ENCODE assay signal across 21 cellular contexts in the genomic region with DNA sequence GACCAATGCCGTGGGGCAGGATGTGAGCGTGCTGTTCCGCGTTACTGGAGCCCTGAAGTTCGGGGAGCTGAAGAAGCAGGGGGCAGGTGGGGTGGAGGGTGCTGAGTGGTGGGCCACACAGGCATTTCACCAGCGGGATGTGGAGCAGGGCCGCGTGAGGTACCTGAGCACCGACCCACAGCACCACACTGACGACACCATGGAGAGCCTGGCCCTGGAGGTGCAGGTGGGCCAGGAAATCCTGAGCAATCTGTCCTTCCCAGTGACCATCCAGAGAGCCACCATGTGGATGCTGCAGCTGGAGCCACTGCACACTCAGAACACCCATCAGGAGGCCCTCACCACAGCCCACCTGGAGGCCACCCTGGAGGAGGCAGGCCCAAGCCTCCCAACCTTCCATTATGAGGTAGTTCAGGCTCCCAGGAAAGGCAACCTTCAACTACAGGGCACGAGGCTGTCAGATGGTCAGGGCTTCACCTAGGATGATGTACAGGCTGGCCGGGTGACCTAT.
"Had no signal": no experiment of that assay in that cellular context is flagged by ENCODE, and none has a peak within 500 bp of the region (broad histone marks: within the 10 kb centered on the region; RNA-seq: fewer than 3 reads in every experiment).

No MANE protein-coding gene starts in this region.

- H3K9me3 Mint-ChIP-seq: activated naive CD4-positive, alpha-beta T cell treated with anti-CD3 and anti-CD28 coated beads, Interleukin-2, amount 50 U/mL, for 24 hours; T-helper 1 cell treated with Interleukin-12 subunit alpha and Interleukin-12 subunit beta and Interleukin-4 antibody, amounts not matched to agents 30 μg/mL and 1 μg/mL, for 36 hours had no signal

- ATAC-seq: activated CD4-positive, CD25-positive, alpha-beta regulatory T cell treated with anti-CD3 and anti-CD28 coated beads, Interleukin-2, amount 50 U/mL, for 24 hours; activated CD8-positive, alpha-beta T cell treated with anti-CD3 and anti-CD28 coated beads, Interleukin-2, amount 10 ng/mL, durations not matched to agents 7 days and 5 days; Panc1 had no signal

- H3K9me3 ChIP-seq: breast epithelium, MG63 had no signal

- H3K36me3 Mint-ChIP-seq: activated naive CD4-positive, alpha-beta T cell treated with anti-CD3 and anti-CD28 coated beads, Interleukin-2, amount 50 U/mL, for 24 hours had no signal

- H3K4me1 Mint-ChIP-seq: activated naive CD4-positive, alpha-beta T cell treated with anti-CD3 and anti-CD28 coated beads, Interleukin-2, amount 50 U/mL, for 24 hours had no signal

- H3K4me3 ChIP-seq: breast epithelium, MG63 had no signal

- H3K4me1 ChIP-seq: breast epithelium had no signal

- DNase-seq: activated CD4-positive, alpha-beta T cell treated with anti-CD3 and anti-CD28 coated beads for 4 hours; activated CD8-positive, alpha-beta memory T cell treated with anti-CD3 and anti-CD28 coated beads, Interleukin-2, amount 50 U/mL, for 48 hours; activated CD8-positive, alpha-beta T cell treated with anti-CD3 and anti-CD28 coated beads, Interleukin-2, amount 10 ng/mL, durations not matched to agents 7 days and 5 days; activated T-cell treated with anti-CD3 and anti-CD28 coated beads, Interleukin-2, amount 50 U/mL, for 1 hour; MG63; MV-4-11; NCI-H1092 treated with DMSO at 0.1 percent for 48 hours; NCI-H1436; NCI-H1694 treated with DMSO at 0.1 percent for 48 hours; NCI-H2081; NCI-H510A treated with DMSO at 0.1 percent for 48 hours; NCI-H69; NK-92 treated with Interleukin-12 subunit alpha and Interleukin-12 subunit beta, amount 100 ng/mL, for 24 hours; OCI-M1; RPMI8226; SHP77 had no signal

- H3K4me3 Mint-ChIP-seq: activated CD8-positive, alpha-beta T cell treated with anti-CD3 and anti-CD28 coated beads, Interleukin-2, amount 10 ng/mL, durations not matched to agents 7 days and 5 days; activated naive CD4-positive, alpha-beta T cell treated with anti-CD3 and anti-CD28 coated beads, Interleukin-2, amount 50 U/mL, for 24 hours; T-helper 1 cell treated with Interleukin-12 subunit alpha and Interleukin-12 subunit beta and Interleukin-4 antibody, amounts not matched to agents 30 μg/mL and 1 μg/mL, for 36 hours had no signal

- H3K27ac ChIP-seq: breast epithelium had no signal

- H3K27ac Mint-ChIP-seq: activated CD8-positive, alpha-beta T cell treated with anti-CD3 and anti-CD28 coated beads, Interleukin-2, amount 10 ng/mL, durations not matched to agents 7 days and 5 days; activated naive CD4-positive, alpha-beta T cell treated with anti-CD3 and anti-CD28 coated beads, Interleukin-2, amount 50 U/mL, for 24 hours; T-helper 1 cell treated with Interleukin-12 subunit alpha and Interleukin-12 subunit beta and Interleukin-4 antibody, amounts not matched to agents 30 μg/mL and 1 μg/mL, for 36 hours had no signal

- H3K27me3 ChIP-seq: breast epithelium, MG63 had no signal
